ENCODE assay signal across 8 cellular contexts in the genomic region with DNA sequence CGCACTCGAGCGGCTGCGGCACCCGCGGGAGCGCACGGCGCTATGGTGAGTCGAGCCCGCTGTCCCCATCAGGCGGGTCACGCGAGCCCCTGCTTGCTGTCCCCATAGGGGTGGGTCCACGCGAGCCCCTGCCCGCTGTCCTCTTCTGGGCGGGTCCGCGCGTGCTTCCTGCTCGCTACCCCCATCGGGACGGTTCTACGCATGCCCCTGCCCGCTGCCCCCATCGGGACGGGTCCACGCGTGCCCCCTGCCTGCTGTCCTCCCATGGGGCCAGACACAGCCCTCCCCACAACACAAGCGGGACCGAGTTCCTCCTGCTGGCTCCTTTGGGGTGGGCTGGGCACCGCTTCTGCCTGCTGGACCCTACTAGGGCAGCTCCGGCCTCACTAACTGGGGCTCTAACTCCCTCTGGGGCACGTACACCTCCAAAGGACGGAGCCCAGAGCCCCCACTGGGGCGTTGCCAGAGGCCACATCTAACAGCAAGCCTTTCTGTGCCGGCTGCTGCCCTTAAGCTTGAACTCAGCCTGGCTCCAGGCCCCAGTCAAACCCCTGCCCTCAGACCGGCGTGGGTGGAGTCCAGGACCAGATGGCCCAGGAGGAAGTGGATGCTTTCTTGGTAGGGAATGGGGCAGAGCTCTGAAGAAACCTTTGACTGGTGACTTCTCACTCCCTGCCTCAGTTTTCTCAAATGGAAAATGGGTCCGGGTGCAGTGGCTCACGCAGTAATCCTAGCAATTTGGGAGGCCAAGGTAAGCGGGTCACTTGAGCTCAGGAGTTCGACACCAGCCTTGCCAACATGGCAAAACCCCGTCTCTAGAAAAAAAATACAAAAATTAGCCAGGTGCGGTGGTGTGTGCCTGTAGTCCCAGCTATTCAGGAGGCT. TPM values are rescaled to one million over a fixed set of nuclear protein-coding genes. Genes with fewer than 3 reads are reported as not detected.
DNase-seq lines count a peak whose midpoint lies in the region; ATAC-seq, FAIRE-seq and TF ChIP-seq lines count a peak whose summit lies in the region.

No MANE protein-coding gene starts in this region.

- H3K27ac Mint-ChIP-seq in activated T-helper 2 cell treated with anti-CD3 and anti-CD28 coated beads, Interferon-gamma antibody, Interleukin-2, Interleukin-4, amounts not matched to agents 10 μg/mL and 5 μg/mL and 100 μg/mL, durations not matched to agents 14 hours and 24 hours and 36 hours = peak overlapping the region; percentile 72

- H3K4me3 ChIP-seq in gastroesophageal sphincter = peak overlapping the region; percentile 83 to 95
- H3K4me3 ChIP-seq in neuronal stem cell (ENCODE audit: low read length in 2 of 2) = peak overlapping the region; percentile 88 to 99

- H3K9me3 ChIP-seq in gastroesophageal sphincter (no peaks in the 10 kb centered on the region), neuronal stem cell (replicated peaks in 1 of 2; ENCODE audit: control insufficient read depth in 2 of 2, insufficient read depth in 1 of 2, low read depth in 1 of 2, low read length in 2 of 2) (peaks cover 0 to 2% of the 10 kb centered on the region in 2 donors)

- H3K27me3 Mint-ChIP-seq in activated T-helper 2 cell treated with anti-CD3 and anti-CD28 coated beads, Interferon-gamma antibody, Interleukin-2, Interleukin-4, amounts not matched to agents 10 μg/mL and 5 μg/mL and 100 μg/mL, durations not matched to agents 14 hours and 24 hours and 36 hours (ENCODE audit: low read depth) = no peaks in the 10 kb centered on the region

- TF ChIP-seq EP300 in gastroesophageal sphincter (IDR thresholded peaks at IDR 0.05) = no peak

- H3K18ac ChIP-seq in neuronal stem cell (ENCODE audit: low read length) = peak overlapping the region; percentile 98

- peak overlapping the region; percentile 91 for H2BK15ac ChIP-seq in neuronal stem cell (ENCODE audit: low read length)

- H2BK12ac ChIP-seq in neuronal stem cell (ENCODE audit: low read length) = peak overlapping the region; percentile 90

- WGBS in gastroesophageal sphincter (ENCODE audit: low coverage in 1 of 2), 2 donors = 20% methylated on average over 15 of the region's 46 CpGs; no CpG with 5 or more reads in 1 of the 2 donors
- WGBS in neuronal stem cell (ENCODE audit: extremely low coverage in 2 of 2, insufficient read length in 2 of 2, insufficient replicate concordance in 1 of 2), 2 donors = no CpG with 5 or more reads among the region's 46 CpGs

- intact Hi-C loops in activated T-helper 2 cell treated with anti-CD3 and anti-CD28 coated beads, Interferon-gamma antibody, Interleukin-2, Interleukin-4, amounts not matched to agents 10 μg/mL and 5 μg/mL and 100 μg/mL, durations not matched to agents 14 hours and 24 hours and 36 hours (cut with micrococcal nuclease) = loop anchor here (1.0 to 10.0 kb wide), 4 partner anchors 17 to 429 kb away; no protein-coding TSS in a partner anchor

- FAIRE-seq in urothelium cell line (lab: Jason Lieb, UNC) = no peak

- peaks cover 7% of the 10 kb centered on the region for H3K79me1 ChIP-seq in neuronal stem cell (ENCODE audit: low read depth, low read length)

- DNase-seq in activated CD8-positive, alpha-beta memory T cell treated with anti-CD3 and anti-CD28 coated beads for 24 hours = peak; percentile 86
- no peak for DNase-seq in activated CD8-positive, alpha-beta memory T cell treated with anti-CD3 and anti-CD28 coated beads, Interleukin-2, amount 50 U/mL, for 4 hours
- DNase-seq in NCI-H146 (lab: John Stamatoyannopoulos, UW) (peak; percentile 69), neuronal stem cell (ENCODE audit: low spot score) (peak; percentile 27), urothelium cell line (ENCODE audit: low spot score) (peak; percentile 32)
- peak; percentile 36 for DNase-seq in activated T-helper 2 cell treated with anti-CD3 and anti-CD28 coated beads, Interferon-gamma antibody, Interleukin-2, Interleukin-4, amounts not matched to agents 10 μg/mL and 5 μg/mL and 100 μg/mL, durations not matched to agents 14 hours and 24 hours and 36 hours (ENCODE audit: low spot score)

- H3K27me3 ChIP-seq in gastroesophageal sphincter = no peaks in the 10 kb centered on the region
- no peaks in the 10 kb centered on the region for H3K27me3 ChIP-seq in neuronal stem cell (ENCODE audit: control insufficient read depth in 3 of 3, insufficient read depth in 3 of 3, low read depth in 1 of 3, low read length in 3 of 3)

- TF ChIP-seq POLR2A in gastroesophageal sphincter (IDR thresholded peaks at IDR 0.05) = peak; percentile 25 to 30

- no peak for TF ChIP-seq CTCF in gastroesophageal sphincter (IDR thresholded peaks at IDR 0.05)

- peak overlapping the region; percentile 47 for H2BK120ac ChIP-seq in neuronal stem cell (ENCODE audit: low read depth, low read length)

- peaks cover 25% of the 10 kb centered on the region for H3K36me3 Mint-ChIP-seq in activated T-helper 2 cell treated with anti-CD3 and anti-CD28 coated beads, Interferon-gamma antibody, Interleukin-2, Interleukin-4, amounts not matched to agents 10 μg/mL and 5 μg/mL and 100 μg/mL, durations not matched to agents 14 hours and 24 hours and 36 hours (ENCODE audit: low read depth)

- H4K8ac ChIP-seq in neuronal stem cell (ENCODE audit: low read depth, low read length) = no peak overlapping the region

- peak; percentile 10 for ATAC-seq in HG02588 (IDR thresholded peaks at IDR 0.05; ENCODE audit: unreplicated experiment)
- ATAC-seq in gastroesophageal sphincter = peak; percentile 27

- H3K4ac ChIP-seq in neuronal stem cell (ENCODE audit: low read length) = no peak overlapping the region

- H3K4me1 ChIP-seq in gastroesophageal sphincter = peaks cover 0 to 46% (median 5%) of the 10 kb centered on the region in 3 donors
- H3K4me1 ChIP-seq in neuronal stem cell (ENCODE audit: control insufficient read depth in 2 of 2, insufficient read depth in 1 of 2, low read depth in 1 of 2, low read length in 2 of 2) = peaks cover 8 to 15% of the 10 kb centered on the region in 2 donors

- peak overlapping the region; percentile 53 for H4K91ac ChIP-seq in neuronal stem cell (ENCODE audit: low read depth, low read length, poor library complexity)

- peak overlapping the region; percentile 99 for H3K23ac ChIP-seq in neuronal stem cell (ENCODE audit: low read depth, low read length, poor library complexity)

- H3K36me3 ChIP-seq in gastroesophageal sphincter = peaks cover 0 to 41% of the 10 kb centered on the region in 2 donors
- H3K36me3 ChIP-seq in neuronal stem cell (replicated peaks in 1 of 2; ENCODE audit: control insufficient read depth in 2 of 2, insufficient read depth in 2 of 2, low read length in 2 of 2) = peaks cover 10 to 35% of the 10 kb centered on the region in 2 donors

- peak overlapping the region; percentile 92 for H2AFZ ChIP-seq in neuronal stem cell (ENCODE audit: low read length)

- peak overlapping the region; percentile 98 for H2AK5ac ChIP-seq in neuronal stem cell (ENCODE audit: low read depth, low read length)

- H3K14ac ChIP-seq in neuronal stem cell (ENCODE audit: low read length) = peak overlapping the region; percentile 97

- no peaks in the 10 kb centered on the region for H3K9me3 Mint-ChIP-seq in activated T-helper 2 cell treated with anti-CD3 and anti-CD28 coated beads, Interferon-gamma antibody, Interleukin-2, Interleukin-4, amounts not matched to agents 10 μg/mL and 5 μg/mL and 100 μg/mL, durations not matched to agents 14 hours and 24 hours and 36 hours

- peak overlapping the region; percentile 98 for H3K9ac ChIP-seq in neuronal stem cell (ENCODE audit: low read depth, low read length, poor library complexity)

- peak overlapping the region; percentile 93 for H2BK5ac ChIP-seq in neuronal stem cell (ENCODE audit: low read length)

- H3K4me2 ChIP-seq in neuronal stem cell (ENCODE audit: insufficient read depth, low read length, poor library complexity, severe bottlenecking) = peak overlapping the region; percentile 98

- H3K27ac ChIP-seq in gastroesophageal sphincter = peak overlapping the region; percentile 44 to 90 (median 84)
- H3K27ac ChIP-seq in neuronal stem cell (replicated peaks; ENCODE audit: low read length) = no peak overlapping the region

- H3K4me3 Mint-ChIP-seq in activated T-helper 2 cell treated with anti-CD3 and anti-CD28 coated beads, Interferon-gamma antibody, Interleukin-2, Interleukin-4, amounts not matched to agents 10 μg/mL and 5 μg/mL and 100 μg/mL, durations not matched to agents 14 hours and 24 hours and 36 hours (ENCODE audit: low read depth) = peak overlapping the region; percentile 88

- H3K4me1 Mint-ChIP-seq in activated T-helper 2 cell treated with anti-CD3 and anti-CD28 coated beads, Interferon-gamma antibody, Interleukin-2, Interleukin-4, amounts not matched to agents 10 μg/mL and 5 μg/mL and 100 μg/mL, durations not matched to agents 14 hours and 24 hours and 36 hours (ENCODE audit: low read depth) = peaks cover 10% of the 10 kb centered on the region

RNA-seq across cellular contexts. Expression of gene COLGALT1, which starts 0.7 kb away (rescaled TPM):
- total RNA-seq in activated T-helper 2 cell treated with anti-CD3 and anti-CD28 coated beads, Interferon-gamma antibody, Interleukin-2, Interleukin-4, amounts not matched to agents 10 μg/mL and 5 μg/mL and 100 μg/mL, durations not matched to agents 14 hours and 24 hours and 36 hours = 77.0 and 84.3 TPM in 2 replicates
- 10 to 100 TPM; 54.7 to 78.9 (median 61.2) TPM for total RNA-seq in gastroesophageal sphincter
- 51.5 TPM for polyA plus RNA-seq in neuronal stem cell (2013, experiment 1 of 2)
- polyA plus RNA-seq in neuronal stem cell (2013, experiment 2 of 2) = 51.9 TPM

RNA-seq across cellular contexts. Expression of gene PGLS, which starts 44.7 kb away (rescaled TPM):
- 81.4 and 85.7 TPM in 2 replicates for total RNA-seq in activated T-helper 2 cell treated with anti-CD3 and anti-CD28 coated beads, Interferon-gamma antibody, Interleukin-2, Interleukin-4, amounts not matched to agents 10 μg/mL and 5 μg/mL and 100 μg/mL, durations not matched to agents 14 hours and 24 hours and 36 hours
- total RNA-seq in gastroesophageal sphincter = 10 to 100 TPM; 35.0 to 48.7 (median 39.9) TPM
- polyA plus RNA-seq in neuronal stem cell (2013, experiment 1 of 2) = 109 TPM
- polyA plus RNA-seq in neuronal stem cell (2013, experiment 2 of 2) = 106 TPM
